8 cellular contexts compared by ENCODE assay signal in the genomic region with DNA sequence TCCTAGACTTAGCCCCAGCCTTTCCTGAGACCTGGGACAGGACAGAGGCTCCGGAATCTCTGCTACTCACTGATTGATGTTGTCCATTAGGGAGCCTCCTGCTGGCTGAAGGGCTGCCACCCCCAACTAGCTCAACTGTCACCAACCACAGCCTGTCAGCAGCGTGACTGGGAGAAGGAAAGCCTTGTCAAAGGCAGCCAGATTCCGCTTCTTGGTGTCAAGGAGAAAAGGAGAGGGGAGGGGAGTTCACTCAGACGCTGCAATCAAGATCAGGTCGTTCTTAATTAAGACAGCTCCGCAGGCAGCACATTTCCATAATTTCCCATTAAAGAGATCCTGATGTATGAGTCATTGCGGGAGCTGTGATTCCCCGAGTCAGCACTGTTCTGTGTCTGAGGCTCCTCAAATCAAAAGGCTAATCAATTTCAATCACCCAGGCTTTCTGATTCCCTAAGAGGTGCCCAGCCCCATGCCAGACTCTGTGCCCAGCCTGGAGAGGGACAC.
DNase-seq lines count a peak whose midpoint lies in the region; ATAC-seq, FAIRE-seq and TF ChIP-seq lines count a peak whose summit lies in the region.

No MANE protein-coding gene starts in this region.

- H3K9me3 Mint-ChIP-seq in GM23338, result no peaks in the 10 kb centered on the region

- peak; percentile 69 for DNase-seq in GM23338 (ENCODE audit: low spot score)
- DNase-seq in left ventricle myocardium inferior, result peak; percentile 34
- no peak for DNase-seq in sciatic nerve (ENCODE audit: low spot score)
- no peak for DNase-seq in activated gamma-delta T cell treated with Interleukin-2 at 50 U/mL for 16 hours
- no peak for DNase-seq in RCC 7860 (ENCODE audit: low spot score)
- DNase-seq in activated CD8-positive, alpha-beta memory T cell treated with anti-CD3 and anti-CD28 coated beads for 24 hours, result no peak

- H3K27ac ChIP-seq in GM23338 (ENCODE audit: low read depth) (no peak overlapping the region), SU-DHL-6 (ENCODE audit: low read depth, low read length) (no peak overlapping the region), left ventricle myocardium inferior (replicated peaks) (no peak overlapping the region)

- peak; percentile 48 to 64 for TF ChIP-seq CTCF in GM23338 (conservative IDR thresholded peaks at IDR 0.05; ENCODE audit: low read depth in 2 of 2)
- TF ChIP-seq CTCF in SU-DHL-6 (IDR thresholded peaks at IDR 0.05; ENCODE audit: insufficient read depth, low read length, poor library complexity, severe bottlenecking), result peak; percentile 14
- TF ChIP-seq CTCF in left ventricle myocardium inferior (IDR thresholded peaks at IDR 0.05; ENCODE audit: borderline replicate concordance), result peak; percentile 63

- H3K4me3 ChIP-seq in GM23338, result peak overlapping the region; percentile 25; the same call in 1 of the 2 replicates
- no peak overlapping the region for H3K4me3 ChIP-seq in SU-DHL-6 (ENCODE audit: insufficient read depth, low read length, poor library complexity, severe bottlenecking)
- no peak overlapping the region for H3K4me3 ChIP-seq in left ventricle myocardium inferior

- peaks cover 7% of the 10 kb centered on the region for H3K27me3 Mint-ChIP-seq in GM23338 (ENCODE audit: insufficient read depth, low read depth, poor library complexity)

- H3K4me2 ChIP-seq in GM23338, result peak overlapping the region; percentile 60
- H3K4me2 ChIP-seq in SU-DHL-6 (ENCODE audit: low read depth, low read length, poor library complexity, severe bottlenecking), result no peak overlapping the region

- H3K9me3 ChIP-seq in SU-DHL-6 (ENCODE audit: insufficient read depth, low read length) (no peaks in the 10 kb centered on the region), left ventricle myocardium inferior (replicated peaks) (peaks cover 4% of the 10 kb centered on the region)

- H2AFZ ChIP-seq in GM23338, result peak overlapping the region; percentile 61; the same call in 1 of the 2 replicates
- H2AFZ ChIP-seq in SU-DHL-6 (ENCODE audit: low read depth, low read length, severe bottlenecking), result no peak overlapping the region

- H3K27ac Mint-ChIP-seq in GM23338, result no peak overlapping the region

- no peaks in the 10 kb centered on the region for H4K20me1 ChIP-seq in GM23338 (replicated peaks; ENCODE audit: insufficient read depth)
- no peaks in the 10 kb centered on the region for H4K20me1 ChIP-seq in SU-DHL-6 (ENCODE audit: low read depth, low read length)

- H3K4me1 ChIP-seq in GM23338 (ENCODE audit: insufficient read depth), result peaks cover 16% of the 10 kb centered on the region
- H3K4me1 ChIP-seq in left ventricle myocardium inferior, result peaks cover 9% of the 10 kb centered on the region

- ATAC-seq in GM23338 (peak; percentile 96), sciatic nerve (peak; percentile 77), HG02938 (IDR thresholded peaks at IDR 0.05; ENCODE audit: unreplicated experiment) (no peak)

- no peaks in the 10 kb centered on the region for H3K79me2 ChIP-seq in GM23338 (replicated peaks; ENCODE audit: insufficient read depth)
- no peaks in the 10 kb centered on the region for H3K79me2 ChIP-seq in SU-DHL-6 (ENCODE audit: insufficient read depth, low read length)

- H3K36me3 Mint-ChIP-seq in GM23338 (ENCODE audit: low read depth), result no peaks in the 10 kb centered on the region

- no peak for FAIRE-seq in RCC 7860 (lab: Jason Lieb, UNC)

- H3K9ac ChIP-seq in SU-DHL-6 (ENCODE audit: low read length), result no peak overlapping the region

- H3K36me3 ChIP-seq in GM23338 (ENCODE audit: insufficient read depth) (no peaks in the 10 kb centered on the region), SU-DHL-6 (ENCODE audit: low read length) (no peaks in the 10 kb centered on the region), left ventricle myocardium inferior (no peaks in the 10 kb centered on the region)

- H3F3A ChIP-seq in GM23338 (replicated peaks; ENCODE audit: low read depth), result no peaks in the 10 kb centered on the region
- H3F3A ChIP-seq in SU-DHL-6 (ENCODE audit: insufficient read depth), result no peaks in the 10 kb centered on the region

- intact Hi-C loops in left ventricle myocardium inferior (cut with micrococcal nuclease) (no loop called here), sciatic nerve (cut with DNase I) (loop anchor here (10.0 kb wide), 1 partner anchor 226 kb away; no protein-coding TSS in a partner anchor)

- no peaks in the 10 kb centered on the region for H3K9me2 ChIP-seq in GM23338 (ENCODE audit: insufficient read depth)
- no peaks in the 10 kb centered on the region for H3K9me2 ChIP-seq in SU-DHL-6 (replicated peaks; ENCODE audit: insufficient read depth, low read length)

- H3K27me3 ChIP-seq in GM23338 (ENCODE audit: insufficient read depth) (no peaks in the 10 kb centered on the region), SU-DHL-6 (ENCODE audit: low read length) (no peaks in the 10 kb centered on the region), left ventricle myocardium inferior (ENCODE audit: low read depth) (no peaks in the 10 kb centered on the region)

- H3K4me1 Mint-ChIP-seq in GM23338, result peaks cover 16% of the 10 kb centered on the region

- H3K4me3 Mint-ChIP-seq in GM23338, result peak overlapping the region; percentile 47

TF ChIP-seq in GM23338, 12 proteins besides CTCF, POLR2A, EP300 and RAD21:
- no peak for TF ChIP-seq ZNF331 (CRISPR knock-in tag; IDR thresholded peaks at IDR 0.05; ENCODE audit: low read depth)
- TF ChIP-seq EZH2phosphoT487 (IDR thresholded peaks at IDR 0.05; ENCODE audit: unreplicated experiment), result no peak
- no peak for TF ChIP-seq STAT1 (IDR thresholded peaks at IDR 0.05; ENCODE audit: unreplicated experiment)
- no peak for TF ChIP-seq POLR2AphosphoS5 (IDR thresholded peaks at IDR 0.05; ENCODE audit: low read depth)
TF ChIP-seq in GM23338: peak in this region for 0.

Comparison
In these comparisons a context has a peak if more than half of its experiments do, and no peak if none do; other contexts are left out.
1. DNase-seq: peak in GM23338 (single experiment) and left ventricle myocardium inferior (single experiment); none in sciatic nerve (single experiment), activated gamma-delta T cell treated with Interleukin-2 at 50 U/mL for 16 hours (single experiment), RCC 7860 (single experiment) and activated CD8-positive, alpha-beta memory T cell treated with anti-CD3 and anti-CD28 coated beads for 24 hours (single experiment).
2. Peak in every context shown above with its lines, with median percentiles within 50 percentile points of each other: CTCF ChIP-seq.